Comparison of ENCODE assay signal across 1 cellular context in the genomic region with DNA sequence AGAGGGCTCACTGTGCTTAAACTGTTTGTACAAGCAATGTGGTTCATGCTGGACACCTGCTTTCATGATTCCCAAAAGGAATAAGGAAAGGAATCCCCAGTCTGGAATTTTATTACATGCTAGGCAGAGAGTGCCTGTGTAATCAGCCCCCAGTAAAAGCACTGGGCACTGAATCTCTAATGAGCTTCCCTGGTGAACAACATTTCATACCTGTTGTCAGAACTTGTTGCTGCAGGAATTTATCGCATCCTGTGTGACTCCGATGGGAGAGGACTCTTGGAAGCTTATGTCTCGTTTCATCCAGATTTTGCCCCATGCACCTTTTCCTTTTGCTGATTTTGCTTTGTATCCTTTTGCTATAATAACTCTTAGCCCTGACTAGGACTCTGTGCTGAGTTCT.
TF ChIP-seq lines count a peak whose summit lies in the region.

No MANE protein-coding gene starts in this region.

TF ChIP-seq in IMR-90, 13 proteins besides CTCF, POLR2A, EP300 and RAD21:
- no peak for TF ChIP-seq RFX5 (IDR thresholded peaks at IDR 0.05; ENCODE audit: low read depth, low read length)
- TF ChIP-seq MAZ (IDR thresholded peaks at IDR 0.05; ENCODE audit: borderline replicate concordance, low read depth, low read length): no peak
- no peak for TF ChIP-seq SMC3 (IDR thresholded peaks at IDR 0.05; ENCODE audit: low read depth, low read length)
- TF ChIP-seq BHLHE40 (IDR thresholded peaks at IDR 0.05; ENCODE audit: low read depth, low read length): no peak
- no peak for TF ChIP-seq RCOR1 (IDR thresholded peaks at IDR 0.05; ENCODE audit: insufficient replicate concordance, low read length)
- TF ChIP-seq MAFK (IDR thresholded peaks at IDR 0.05; ENCODE audit: low read depth, low read length): no peak
- TF ChIP-seq, protein P1, sequence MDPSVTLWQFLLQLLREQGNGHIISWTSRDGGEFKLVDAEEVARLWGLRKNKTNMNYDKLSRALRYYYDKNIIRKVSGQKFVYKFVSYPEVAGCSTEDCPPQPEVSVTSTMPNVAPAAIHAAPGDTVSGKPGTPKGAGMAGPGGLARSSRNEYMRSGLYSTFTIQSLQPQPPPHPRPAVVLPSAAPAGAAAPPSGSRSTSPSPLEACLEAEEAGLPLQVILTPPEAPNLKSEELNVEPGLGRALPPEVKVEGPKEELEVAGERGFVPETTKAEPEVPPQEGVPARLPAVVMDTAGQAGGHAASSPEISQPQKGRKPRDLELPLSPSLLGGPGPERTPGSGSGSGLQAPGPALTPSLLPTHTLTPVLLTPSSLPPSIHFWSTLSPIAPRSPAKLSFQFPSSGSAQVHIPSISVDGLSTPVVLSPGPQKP (IDR thresholded peaks at IDR 0.05; ENCODE audit: borderline replicate concordance, low read depth, low read length): no peak
- no peak for TF ChIP-seq NFE2L2 (IDR thresholded peaks at IDR 0.05; ENCODE audit: low read depth, low read length)
- TF ChIP-seq CEBPB (IDR thresholded peaks at IDR 0.05; ENCODE audit: low read depth, low read length): no peak
- no peak for TF ChIP-seq MXI1 (IDR thresholded peaks at IDR 0.05; ENCODE audit: borderline replicate concordance, low read depth, low read length)
- no peak for TF ChIP-seq FOS (IDR thresholded peaks at IDR 0.05; ENCODE audit: low read depth, low read length)
- TF ChIP-seq CHD1 (IDR thresholded peaks at IDR 0.05; ENCODE audit: low read depth, low read length): no peak
- TF ChIP-seq, protein P2, sequence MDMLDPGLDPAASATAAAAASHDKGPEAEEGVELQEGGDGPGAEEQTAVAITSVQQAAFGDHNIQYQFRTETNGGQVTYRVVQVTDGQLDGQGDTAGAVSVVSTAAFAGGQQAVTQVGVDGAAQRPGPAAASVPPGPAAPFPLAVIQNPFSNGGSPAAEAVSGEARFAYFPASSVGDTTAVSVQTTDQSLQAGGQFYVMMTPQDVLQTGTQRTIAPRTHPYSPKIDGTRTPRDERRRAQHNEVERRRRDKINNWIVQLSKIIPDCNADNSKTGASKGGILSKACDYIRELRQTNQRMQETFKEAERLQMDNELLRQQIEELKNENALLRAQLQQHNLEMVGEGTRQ (IDR thresholded peaks at IDR 0.05; ENCODE audit: low read depth, low read length): no peak
